In genomic region chr1:218156602-218157001, GRCh38 we compare ENCODE assay signal across 16 cellular contexts.
DNase-seq lines count a peak whose midpoint lies in the region; ATAC-seq and TF ChIP-seq lines count a peak whose summit lies in the region.
"Had no signal": no experiment of that assay in that cellular context is flagged by ENCODE, and none has a peak within 500 bp of the region (broad histone marks: within the 10 kb centered on the region; RNA-seq: fewer than 3 reads in every experiment).

No MANE protein-coding gene starts in this region.

- no peak overlapping the region for H3K27ac ChIP-seq in HUES48 (ENCODE audit: low read depth, low read length)
- H3K27ac ChIP-seq in osteoblast (ENCODE audit: low read depth, low read length): no peak overlapping the region
- H3K27ac ChIP-seq in smooth muscle cell (ENCODE audit: low read depth): no peak overlapping the region
- H3K27ac ChIP-seq: SJSA1, VCaP had no signal

- H3K4me1 ChIP-seq in HUES48 (ENCODE audit: control insufficient read depth, insufficient read depth, low read length) (peaks cover 12% of the 10 kb centered on the region), NT2/D1 (ENCODE audit: insufficient read depth, insufficient read length) (no peaks in the 10 kb centered on the region), osteoblast (ENCODE audit: insufficient read depth, low read length) (no peaks in the 10 kb centered on the region), smooth muscle cell (ENCODE audit: low read depth) (no peaks in the 10 kb centered on the region)
- H3K4me1 ChIP-seq: SJSA1 had no signal

- H4K20me1 ChIP-seq in osteoblast (ENCODE audit: insufficient read depth, low read length) (no peaks in the 10 kb centered on the region), smooth muscle cell (ENCODE audit: low read depth) (no peaks in the 10 kb centered on the region)

- ATAC-seq in GM19452 (IDR thresholded peaks at IDR 0.05; ENCODE audit: unreplicated experiment): no peak
- ATAC-seq: activated CD8-positive, alpha-beta memory T cell treated with anti-CD3 and anti-CD28 coated beads, Interleukin-2, amount 10 ng/mL, durations not matched to agents 7 days and 5 days; stimulated activated naive CD8-positive, alpha-beta T cell treated with anti-CD3 and anti-CD28 coated beads, Interleukin-15, amount 100 ng/mL, for 72 hours had no signal

- DNase-seq in COR-L47 (lab: John Stamatoyannopoulos, UW) (peak; percentile 36), NT2/D1 (ENCODE audit: low read depth, low spot score) (peak; percentile 13), iPS-NIHi11 (ENCODE audit: low spot score) (peak; percentile 84), NOMO-1 (lab: John Stamatoyannopoulos, UW; ENCODE audit: unreplicated experiment in 2 of 2) (no peak), osteoblast (ENCODE audit: insufficient read length, low spot score, missing footprints) (no peak), smooth muscle cell (lab: John Stamatoyannopoulos, UW; ENCODE audit: unreplicated experiment) (no peak)
- DNase-seq: activated CD8-positive, alpha-beta memory T cell treated with anti-CD3 and anti-CD28 coated beads, Interleukin-2, amount 10 ng/mL, durations not matched to agents 7 days and 5 days; activated naive CD8-positive, alpha-beta T cell treated with anti-CD3 and anti-CD28 coated beads for 36 hours; AML-193; KG1; NCI-H446 treated with DMSO at 0.1 percent for 48 hours; stimulated activated naive CD8-positive, alpha-beta T cell treated with anti-CD3 and anti-CD28 coated beads, Interleukin-15, amount 100 ng/mL, for 72 hours had no signal

- 10% methylated on average over 13 of the region's 15 CpGs for whole genome bisulfite sequencing in smooth muscle cell (ENCODE audit: low lambda C conversion rate)

- H3K27me3 ChIP-seq in HUES48 (ENCODE audit: control insufficient read depth, insufficient read depth, low read length): peaks cover 23% of the 10 kb centered on the region
- peaks cover 10% of the 10 kb centered on the region for H3K27me3 ChIP-seq in NT2/D1 (ENCODE audit: insufficient read depth, insufficient read length)
- H3K27me3 ChIP-seq in osteoblast (ENCODE audit: insufficient read depth, low read length): peaks cover 19% of the 10 kb centered on the region
- H3K27me3 ChIP-seq in smooth muscle cell (ENCODE audit: low read depth): peaks cover 60% of the 10 kb centered on the region

- no peak overlapping the region for H3K9ac ChIP-seq in HUES48 (ENCODE audit: low read depth, low read length)
- no peak overlapping the region for H3K9ac ChIP-seq in NT2/D1 (ENCODE audit: insufficient read length, low read depth)
- no peak overlapping the region for H3K9ac ChIP-seq in smooth muscle cell (ENCODE audit: low read depth)

- no peak overlapping the region for H2AFZ ChIP-seq in osteoblast (ENCODE audit: low read length)
- no peak overlapping the region for H2AFZ ChIP-seq in smooth muscle cell (ENCODE audit: low read depth)

- H3K4me3 ChIP-seq in HUES48 (ENCODE audit: low read depth, low read length) (peak overlapping the region; percentile 35), NT2/D1 (ENCODE audit: insufficient read length, low read depth) (no peak overlapping the region), osteoblast (ENCODE audit: insufficient read depth, low read length) (no peak overlapping the region), smooth muscle cell (no peak overlapping the region)
- H3K4me3 ChIP-seq: SJSA1 had no signal

- no peak overlapping the region for H3K4me2 ChIP-seq in osteoblast (ENCODE audit: insufficient read depth, low read length)
- H3K4me2 ChIP-seq in smooth muscle cell: no peak overlapping the region

- H3K36me3 ChIP-seq in HUES48 (ENCODE audit: control insufficient read depth, insufficient read depth, low read length) (no peaks in the 10 kb centered on the region), NT2/D1 (ENCODE audit: insufficient read depth, insufficient read length, low read length) (no peaks in the 10 kb centered on the region), osteoblast (ENCODE audit: insufficient read depth, low read length) (no peaks in the 10 kb centered on the region), smooth muscle cell (ENCODE audit: low read depth) (no peaks in the 10 kb centered on the region)
- H3K36me3 ChIP-seq: SJSA1 had no signal

- H3F3A ChIP-seq in smooth muscle cell (ENCODE audit: low read depth): no peaks in the 10 kb centered on the region

- H3K9me3 ChIP-seq in HUES48 (ENCODE audit: control insufficient read depth, insufficient read depth, low read length) (no peaks in the 10 kb centered on the region), NT2/D1 (ENCODE audit: insufficient read depth, low read length) (no peaks in the 10 kb centered on the region), osteoblast (ENCODE audit: low read depth, low read length) (no peaks in the 10 kb centered on the region), smooth muscle cell (replicated peaks; ENCODE audit: low read depth) (no peaks in the 10 kb centered on the region)
- H3K9me3 ChIP-seq: SJSA1 had no signal

- H3K79me2 ChIP-seq in osteoblast (ENCODE audit: insufficient read depth, low read length): no peaks in the 10 kb centered on the region
- no peaks in the 10 kb centered on the region for H3K79me2 ChIP-seq in smooth muscle cell (ENCODE audit: low read depth)

- TF ChIP-seq CTCF in osteoblast (IDR thresholded peaks at IDR 0.05; ENCODE audit: extremely low read depth, low read depth, low read length): no peak
- no peak for TF ChIP-seq CTCF in smooth muscle cell (IDR thresholded peaks at IDR 0.05; ENCODE audit: borderline replicate concordance, insufficient read depth, poor library complexity, severe bottlenecking)

Comparison
In these comparisons a context has a peak if more than half of its experiments do, and no peak if none do; other contexts are left out.
1. DNase-seq: peak in COR-L47 (single experiment), NT2/D1 (single experiment) and iPS-NIHi11 (single experiment); none in NOMO-1 (0 of 2), osteoblast (single experiment) and smooth muscle cell (single experiment).